ENCODE assay signal across 28 cellular contexts in genomic region chr3:147854542-147854941, GRCh38.
"Had no signal": no experiment of that assay in that cellular context is flagged by ENCODE, and none has a peak within 500 bp of the region (broad histone marks: within the 10 kb centered on the region; RNA-seq: fewer than 3 reads in every experiment).

No MANE protein-coding gene starts in this region.

- FAIRE-seq: colon, endometrium, endothelial cell of umbilical vein, frontal cortex had no signal

- ATAC-seq: effector memory CD8-positive, alpha-beta T cell; esophagus mucosa; foreskin keratinocyte; gastrocnemius medialis; gastroesophageal sphincter; heart left ventricle; heart right ventricle had no signal

- H3K4me3 ChIP-seq: colonic mucosa, coronary artery, dorsolateral prefrontal cortex, esophagus muscularis mucosa, esophagus squamous epithelium, gastrocnemius medialis, gastroesophageal sphincter, heart left ventricle, heart right ventricle had no signal

- H3K9me3 ChIP-seq: colonic mucosa, esophagus muscularis mucosa, esophagus squamous epithelium, gastrocnemius medialis, gastroesophageal sphincter, heart left ventricle, heart right ventricle had no signal

- H3K27ac ChIP-seq: colonic mucosa, coronary artery, dorsolateral prefrontal cortex, epithelial cell of prostate, esophagus muscularis mucosa, esophagus squamous epithelium, foreskin keratinocyte, gastrocnemius medialis, gastroesophageal sphincter, heart left ventricle, heart right ventricle had no signal

- H3K4me1 ChIP-seq: colonic mucosa, esophagus muscularis mucosa, esophagus squamous epithelium, foreskin keratinocyte, gastrocnemius medialis, gastroesophageal sphincter, heart left ventricle, heart right ventricle had no signal

- H3K27me3 ChIP-seq: colonic mucosa, dorsolateral prefrontal cortex, esophagus muscularis mucosa, esophagus squamous epithelium, foreskin keratinocyte, gastrocnemius medialis, gastroesophageal sphincter, heart left ventricle, heart right ventricle had no signal

- DNase-seq: colonic mucosa; cortex of kidney; dermis blood vessel endothelial cell; dorsolateral prefrontal cortex; effector CD4-positive, alpha-beta T cell; effector CD8-positive, alpha-beta T cell; effector memory CD4-positive, alpha-beta T cell; effector memory CD8-positive, alpha-beta T cell; endodermal cell; erythroblast; esophagus squamous epithelium; foreskin fibroblast; foreskin keratinocyte; foreskin melanocyte; gastrocnemius medialis; glutamatergic neuron; head of caudate nucleus; heart left ventricle; heart right ventricle had no signal

- H3K36me3 ChIP-seq: colonic mucosa, esophagus muscularis mucosa, esophagus squamous epithelium, gastrocnemius medialis, gastroesophageal sphincter, heart left ventricle, heart right ventricle had no signal
